Comparison of ENCODE assay signal across 18 cellular contexts in the genomic region with DNA sequence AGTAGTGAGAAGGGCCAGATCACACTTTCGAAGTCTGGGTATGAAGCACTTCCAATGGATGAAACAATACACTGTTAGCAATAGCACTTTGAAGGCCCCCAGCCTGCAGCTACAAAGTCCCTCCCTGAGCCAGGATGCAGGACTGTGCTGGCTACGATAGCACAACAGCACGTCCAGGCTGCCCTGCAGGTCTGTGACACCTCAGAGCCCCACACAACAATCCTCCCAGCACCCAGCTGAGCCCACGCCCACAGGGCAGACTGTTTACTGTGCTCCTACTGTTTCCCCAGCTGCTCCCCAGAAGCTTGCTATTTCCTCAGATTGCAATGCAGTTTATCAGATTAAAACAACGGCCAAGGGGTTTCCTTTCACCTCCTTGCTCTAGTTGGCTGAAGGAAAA.
DNase-seq lines count a peak whose midpoint lies in the region; ATAC-seq lines count a peak whose summit lies in the region.
"Had no signal": no experiment of that assay in that cellular context is flagged by ENCODE, and none has a peak within 500 bp of the region (broad histone marks: within the 10 kb centered on the region; RNA-seq: fewer than 3 reads in every experiment).

No MANE protein-coding gene starts in this region.

- DNase-seq in DMS 273 (lab: John Stamatoyannopoulos, UW; ENCODE audit: unreplicated experiment) (peak; percentile 50), DMS 273 treated with DMSO at 0.1 percent for 48 hours (lab: John Stamatoyannopoulos, UW) (no peak), cerebellum (ENCODE audit: low spot score) (peak; percentile 84), NCI-H446 (lab: John Stamatoyannopoulos, UW) (no peak), NCI-H526 (lab: John Stamatoyannopoulos, UW) (no peak)
- no peak for DNase-seq in stimulated activated naive CD8-positive, alpha-beta T cell treated with anti-CD3 and anti-CD28 coated beads, Interleukin-15, amount 100 ng/mL, for 72 hours
- no peak for DNase-seq in stimulated activated naive CD8-positive, alpha-beta T cell treated with anti-CD3 and anti-CD28 coated beads, Interleukin-15, Interleukin-2, amounts not matched to agents 100 U/mL and 50 U/mL, for 24 hours
- peak in 1 of 2 donors; percentile 34 for DNase-seq in stimulated activated effector memory CD8-positive, alpha-beta T cell treated with anti-CD3 and anti-CD28 coated beads, Interleukin-12 subunit alpha, Interleukin-12 subunit beta, amount 100 ng/mL, for 72 hours (ENCODE audit: low spot score in 2 of 2)
- DNase-seq: DMS79, EL, NCI-H1092, NCI-H1436 treated with DMSO at 0.1 percent for 48 hours, NCI-H187 treated with DMSO at 0.1 percent for 48 hours, NCI-H774, PC-9, Right ventricle myocardium superior, RPMI8226 had no signal

- H3K4me3 Mint-ChIP-seq in stimulated activated naive CD8-positive, alpha-beta T cell treated with anti-CD3 and anti-CD28 coated beads, Interleukin-15, amount 100 ng/mL, for 72 hours, result no peak overlapping the region
- H3K4me3 Mint-ChIP-seq in stimulated activated effector memory CD8-positive, alpha-beta T cell treated with anti-CD3 and anti-CD28 coated beads, Interleukin-12 subunit alpha, Interleukin-12 subunit beta, amount 100 ng/mL, for 72 hours, result no peak overlapping the region

- no peaks in the 10 kb centered on the region for H3K4me1 Mint-ChIP-seq in stimulated activated naive CD8-positive, alpha-beta T cell treated with anti-CD3 and anti-CD28 coated beads, Interleukin-15, amount 100 ng/mL, for 72 hours
- H3K4me1 Mint-ChIP-seq in stimulated activated effector memory CD8-positive, alpha-beta T cell treated with anti-CD3 and anti-CD28 coated beads, Interleukin-12 subunit alpha, Interleukin-12 subunit beta, amount 100 ng/mL, for 72 hours, result no peaks in the 10 kb centered on the region

- no peaks in the 10 kb centered on the region for H3K36me3 Mint-ChIP-seq in stimulated activated effector memory CD8-positive, alpha-beta T cell treated with anti-CD3 and anti-CD28 coated beads, Interleukin-12 subunit alpha, Interleukin-12 subunit beta, amount 100 ng/mL, for 72 hours

- peaks cover 0 to 7% of the 10 kb centered on the region in 2 donors for H3K9me3 Mint-ChIP-seq in stimulated activated naive CD8-positive, alpha-beta T cell treated with anti-CD3 and anti-CD28 coated beads, Interleukin-15, amount 100 ng/mL, for 72 hours
- peaks cover 2% of the 10 kb centered on the region for H3K9me3 Mint-ChIP-seq in stimulated activated effector memory CD8-positive, alpha-beta T cell treated with anti-CD3 and anti-CD28 coated beads, Interleukin-12 subunit alpha, Interleukin-12 subunit beta, amount 100 ng/mL, for 72 hours

- no peak overlapping the region for H3K27ac Mint-ChIP-seq in stimulated activated naive CD8-positive, alpha-beta T cell treated with anti-CD3 and anti-CD28 coated beads, Interleukin-15, amount 100 ng/mL, for 72 hours
- no peak overlapping the region for H3K27ac Mint-ChIP-seq in stimulated activated effector memory CD8-positive, alpha-beta T cell treated with anti-CD3 and anti-CD28 coated beads, Interleukin-12 subunit alpha, Interleukin-12 subunit beta, amount 100 ng/mL, for 72 hours

- ATAC-seq in stimulated activated naive CD8-positive, alpha-beta T cell treated with anti-CD3 and anti-CD28 coated beads, Interleukin-15, amount 100 ng/mL, for 72 hours, result peak; percentile 26
- ATAC-seq in stimulated activated naive CD8-positive, alpha-beta T cell treated with anti-CD3 and anti-CD28 coated beads, Interleukin-15, Interleukin-2, amounts not matched to agents 100 U/mL and 50 U/mL, for 24 hours, result no peak
- peak; percentile 27 for ATAC-seq in stimulated activated effector memory CD8-positive, alpha-beta T cell treated with anti-CD3 and anti-CD28 coated beads, Interleukin-12 subunit alpha, Interleukin-12 subunit beta, amount 100 ng/mL, for 72 hours
- ATAC-seq: HCT116 had no signal

- peaks cover 43% of the 10 kb centered on the region for H3K27me3 Mint-ChIP-seq in stimulated activated naive CD8-positive, alpha-beta T cell treated with anti-CD3 and anti-CD28 coated beads, Interleukin-15, amount 100 ng/mL, for 72 hours

Comparison
In these comparisons a context has a peak if more than half of its experiments do, and no peak if none do; other contexts are left out.
1. DNase-seq: peak in DMS 273 (single experiment) and cerebellum (single experiment); none in DMS 273 treated with DMSO at 0.1 percent for 48 hours (single experiment), stimulated activated naive CD8-positive, alpha-beta T cell treated with anti-CD3 and anti-CD28 coated beads, Interleukin-15, amount 100 ng/mL, for 72 hours (0 of 2), stimulated activated naive CD8-positive, alpha-beta T cell treated with anti-CD3 and anti-CD28 coated beads, Interleukin-15, Interleukin-2, amounts not matched to agents 100 U/mL and 50 U/mL, for 24 hours (single experiment), NCI-H446 (0 of 2) and NCI-H526 (0 of 2).